24 cellular contexts compared by ENCODE assay signal in the genomic region with DNA sequence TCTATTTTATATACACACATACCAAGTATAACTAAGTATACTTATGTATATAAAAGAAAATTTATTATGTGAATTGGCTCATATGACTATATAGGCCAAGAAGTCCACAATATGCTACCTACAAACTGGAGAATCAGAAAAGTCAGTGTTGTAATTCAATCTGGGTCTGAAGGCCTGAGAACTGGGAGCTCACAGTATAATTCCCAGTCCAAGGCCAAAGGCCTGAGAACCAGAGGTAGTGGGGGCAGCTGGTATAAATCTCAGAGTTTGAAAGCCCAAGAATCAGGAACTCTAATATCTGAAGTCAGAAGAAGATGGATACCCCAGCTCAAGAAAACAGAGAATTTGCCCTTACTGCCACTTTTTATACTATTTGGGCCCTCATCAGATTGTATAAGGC.
"Had no signal": no experiment of that assay in that cellular context is flagged by ENCODE, and none has a peak within 500 bp of the region (broad histone marks: within the 10 kb centered on the region; RNA-seq: fewer than 3 reads in every experiment).

No MANE protein-coding gene starts in this region.

- H3K9ac ChIP-seq: neural progenitor cell had no signal

- H3K27ac ChIP-seq: left lung, lower lobe of right lung, neural progenitor cell, neutrophil, right atrium auricular region, right lobe of liver, suprapubic skin, thoracic aorta, tibial artery, uterus had no signal

- ATAC-seq: left colon; left lung; lower lobe of right lung; natural killer cell; right lobe of liver; stimulated activated naive B cell treated with anti-CD40 and anti-IgM and Interleukin-4, amounts not matched to agents 10 μg/mL and 1 μg/mL and 100 μg/mL, for 72 hours; stimulated activated naive CD8-positive, alpha-beta T cell treated with anti-CD3 and anti-CD28 coated beads, Interleukin-15, Interleukin-2, amounts not matched to agents 100 U/mL and 50 U/mL, for 24 hours had no signal

- H3K9me3 ChIP-seq: left lung, lower lobe of right lung, neutrophil, right atrium auricular region, suprapubic skin, thoracic aorta, tibial artery, uterus had no signal

- H3K36me3 ChIP-seq: left lung, lower lobe of right lung, neural progenitor cell, neutrophil, right atrium auricular region, right lobe of liver, suprapubic skin, thoracic aorta, tibial artery, uterus had no signal

- H3K4me3 Mint-ChIP-seq: naive B cell; natural killer cell; nephron progenitor cell; neural progenitor cell; stimulated activated naive B cell treated with anti-CD40 and anti-IgM and Interleukin-4, amounts not matched to agents 10 μg/mL and 1 μg/mL and 100 μg/mL, for 72 hours; type B pancreatic cell had no signal

- H3K4me2 ChIP-seq: neural progenitor cell had no signal

- H3K27me3 ChIP-seq: left lung, neural progenitor cell, neutrophil, right atrium auricular region, right lobe of liver, suprapubic skin, tibial artery, uterus had no signal

- H3K9me3 Mint-ChIP-seq: nephron progenitor cell had no signal

- H2AFZ ChIP-seq: neural progenitor cell had no signal

- H3K4me3 ChIP-seq: left lung, lower lobe of right lung, neural progenitor cell, right atrium auricular region, right lobe of liver, suprapubic skin, thoracic aorta, tibial artery, uterus had no signal

- H3K4me1 Mint-ChIP-seq: naive B cell; natural killer cell; nephron progenitor cell; neural progenitor cell; stimulated activated naive B cell treated with anti-CD40 and anti-IgM and Interleukin-4, amounts not matched to agents 10 μg/mL and 1 μg/mL and 100 μg/mL, for 72 hours had no signal

- H3K27me3 Mint-ChIP-seq: naive B cell; progenitor cell of endocrine pancreas; stimulated activated naive B cell treated with anti-CD40 and anti-IgM and Interleukin-4, amounts not matched to agents 10 μg/mL and 1 μg/mL and 100 μg/mL, for 72 hours; type B pancreatic cell had no signal

- H3K4me1 ChIP-seq: left lung, lower lobe of right lung, right atrium auricular region, right lobe of liver, suprapubic skin, tibial artery, uterus had no signal

- H3K36me3 Mint-ChIP-seq: naive B cell; neural progenitor cell; stimulated activated naive B cell treated with anti-CD40 and anti-IgM and Interleukin-4, amounts not matched to agents 10 μg/mL and 1 μg/mL and 100 μg/mL, for 72 hours; type B pancreatic cell had no signal

- H3K27ac Mint-ChIP-seq: naive B cell; natural killer cell; nephron progenitor cell; neural progenitor cell; progenitor cell of endocrine pancreas; stimulated activated naive B cell treated with anti-CD40 and anti-IgM and Interleukin-4, amounts not matched to agents 10 μg/mL and 1 μg/mL and 100 μg/mL, for 72 hours; type B pancreatic cell had no signal

- DNase-seq: hippocampal formation; left colon; left lung; lower lobe of right lung; naive B cell; natural killer cell; nephron progenitor cell; occipital lobe; right lobe of liver; stimulated activated CD4-positive, alpha-beta T cell treated with anti-CD3 and anti-CD28 coated beads, Interleukin-12 subunit alpha, Interleukin-12 subunit beta, amount 100 ng/mL, for 4 hours; stimulated activated CD4-positive, alpha-beta T cell treated with anti-CD3 and anti-CD28 coated beads, Interleukin-15, amount 100 ng/mL, for 24 hours; stimulated activated CD4-positive, alpha-beta T cell treated with anti-CD3 and anti-CD28 coated beads, Interleukin-2, amount 100 ng/mL, for 24 hours; stimulated activated CD4-positive, alpha-beta T cell treated with anti-CD3 and anti-CD28 coated beads, Interleukin-4, amount 100 ng/mL, for 1 hour; stimulated activated naive B cell treated with anti-CD40 and anti-IgM and Interleukin-4, amounts not matched to agents 10 μg/mL and 1 μg/mL and 100 μg/mL, for 72 hours; stimulated activated naive CD8-positive, alpha-beta T cell treated with anti-CD3 and anti-CD28 coated beads, Interleukin-15, Interleukin-2, amounts not matched to agents 100 U/mL and 50 U/mL, for 24 hours; tibial artery; uterus had no signal
